9 cellular contexts compared by ENCODE assay signal in the genomic region with DNA sequence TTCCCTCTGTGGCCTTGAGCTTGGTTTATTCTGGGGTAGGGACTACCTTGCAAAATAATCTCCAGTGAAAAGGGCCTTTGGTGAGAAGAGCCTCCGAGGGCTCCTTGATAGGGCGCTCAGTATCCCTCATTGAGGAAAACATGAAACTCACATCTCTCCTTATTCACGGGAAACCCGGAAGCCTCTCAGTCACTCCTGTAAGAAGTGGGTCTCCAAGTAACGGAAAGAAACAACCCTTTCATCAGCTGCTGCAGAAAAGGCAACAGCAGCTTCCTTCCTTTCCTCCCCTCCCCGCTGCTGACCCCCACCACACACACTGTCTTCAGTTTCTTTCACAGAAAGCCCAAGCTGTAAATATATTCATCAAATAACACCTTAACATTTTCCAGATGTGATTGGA.
DNase-seq lines count a peak whose midpoint lies in the region; ATAC-seq and TF ChIP-seq lines count a peak whose summit lies in the region.
"Had no signal": no experiment of that assay in that cellular context is flagged by ENCODE, and none has a peak within 500 bp of the region (broad histone marks: within the 10 kb centered on the region; RNA-seq: fewer than 3 reads in every experiment).

No MANE protein-coding gene starts in this region.

- TF ChIP-seq CTCF in lower lobe of right lung (IDR thresholded peaks at IDR 0.05), result no peak
- no peak for TF ChIP-seq CTCF in thoracic aorta (IDR thresholded peaks at IDR 0.05)
- TF ChIP-seq CTCF in GM10266 (IDR thresholded peaks at IDR 0.05; ENCODE audit: control insufficient read depth, insufficient read depth, low read depth, missing control alignments), result no peak

- ATAC-seq in lower lobe of right lung (no peak), thoracic aorta (ENCODE audit: insufficient number of reproducible peaks, low FRiP score, low read depth) (no peak), GM18511 (IDR thresholded peaks at IDR 0.05; ENCODE audit: unreplicated experiment) (no peak)

- no peaks in the 10 kb centered on the region for H3K9me3 Mint-ChIP-seq in activated T-cell treated with anti-CD3 and anti-CD28 coated beads, Interleukin-2, amount 50 U/mL, for 24 hours

- H3K27me3 ChIP-seq in lower lobe of right lung (ENCODE audit: low read depth) (no peaks in the 10 kb centered on the region), thoracic aorta (replicated peaks; ENCODE audit: insufficient read depth) (no peaks in the 10 kb centered on the region)

- peak overlapping the region; percentile 45 for H3K27ac Mint-ChIP-seq in activated T-cell treated with anti-CD3 and anti-CD28 coated beads, Interleukin-2, amount 50 U/mL, for 24 hours

- no peaks in the 10 kb centered on the region for H3K36me3 ChIP-seq in lower lobe of right lung
- no peaks in the 10 kb centered on the region for H3K36me3 ChIP-seq in thoracic aorta

- H3K9me3 ChIP-seq in lower lobe of right lung (no peaks in the 10 kb centered on the region), thoracic aorta (no peaks in the 10 kb centered on the region)

- no peak for DNase-seq in activated T-cell treated with anti-CD3 and anti-CD28 coated beads, Interleukin-2, amount 50 U/mL, for 24 hours
- no peak for DNase-seq in activated T-cell treated with anti-CD3 and anti-CD28 coated beads for 4 hours
- DNase-seq in lower lobe of right lung, result no peak
- DNase-seq in thoracic aorta (ENCODE audit: low spot score), result no peak
- DNase-seq in GM10266 (ENCODE audit: extremely low spot score), result no peak
- DNase-seq in HuH-7 (ENCODE audit: low spot score), result no peak
- DNase-seq: NCI-H1092 treated with DMSO at 0.1 percent for 48 hours had no signal

- no peaks in the 10 kb centered on the region for H3K27me3 Mint-ChIP-seq in activated T-cell treated with anti-CD3 and anti-CD28 coated beads, Interleukin-2, amount 50 U/mL, for 24 hours

- H3K4me1 ChIP-seq in lower lobe of right lung (peaks cover 67% of the 10 kb centered on the region), thoracic aorta (ENCODE audit: control insufficient read depth in 1 of 2, low read depth in 2 of 2) (peaks cover 37 to 82% of the 10 kb centered on the region in 2 donors)

- peak overlapping the region; percentile 49 for H3K27ac ChIP-seq in angular gyrus (ENCODE audit: low read depth, low read length)
- peak overlapping the region; percentile 77 for H3K27ac ChIP-seq in lower lobe of right lung
- H3K27ac ChIP-seq in thoracic aorta, result peak overlapping the region; percentile 93 to 96

- H3K4me3 Mint-ChIP-seq in activated T-cell treated with anti-CD3 and anti-CD28 coated beads, Interleukin-2, amount 50 U/mL, for 24 hours, result no peak overlapping the region

- peaks cover 18% of the 10 kb centered on the region for H3K4me1 Mint-ChIP-seq in activated T-cell treated with anti-CD3 and anti-CD28 coated beads, Interleukin-2, amount 50 U/mL, for 24 hours (ENCODE audit: low read depth)

- intact Hi-C loops in lower lobe of right lung (cut with DNase I), result no loop called here

- no peaks in the 10 kb centered on the region for H3K36me3 Mint-ChIP-seq in activated T-cell treated with anti-CD3 and anti-CD28 coated beads, Interleukin-2, amount 50 U/mL, for 24 hours (ENCODE audit: low read depth)

- H3K4me3 ChIP-seq in lower lobe of right lung, result peak overlapping the region; percentile 41
- peak overlapping the region; percentile 69 for H3K4me3 ChIP-seq in thoracic aorta
